In the genomic region with DNA sequence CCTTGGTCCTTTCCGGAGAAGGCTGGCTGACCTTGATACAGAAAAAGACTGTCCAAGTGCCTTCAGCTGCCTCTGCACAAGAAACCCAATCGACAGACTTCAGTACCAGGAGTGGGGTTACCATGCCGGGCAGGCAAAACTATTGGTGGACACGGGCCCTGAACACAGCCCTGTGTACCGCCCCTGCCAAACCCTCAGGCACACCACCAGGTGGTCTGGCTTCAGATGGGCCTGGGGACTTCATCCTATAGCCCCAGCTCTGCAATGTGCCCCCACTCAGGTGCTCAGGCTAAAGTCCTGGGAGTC, we compare ENCODE assay signal across 25 cellular contexts.
"Had no signal": no experiment of that assay in that cellular context is flagged by ENCODE, and none has a peak within 500 bp of the region (broad histone marks: within the 10 kb centered on the region; RNA-seq: fewer than 3 reads in every experiment).

No MANE protein-coding gene starts in this region.

- H3K4me1 Mint-ChIP-seq: mesothelial cell of epicardium had no signal

- H3K27ac Mint-ChIP-seq: mesothelial cell of epicardium; naive B cell; natural killer cell treated with Interleukin-12 subunit alpha and Interleukin-12 subunit beta and Interleukin-15 and Interleukin-18, amount 100 ng/mL, for 72 hours; stimulated activated effector memory CD8-positive, alpha-beta T cell treated with anti-CD3 and anti-CD28 coated beads, Interleukin-12 subunit alpha, Interleukin-12 subunit beta, amount 100 ng/mL, for 72 hours; type B pancreatic cell had no signal

- H3K4me1 ChIP-seq: left ventricle myocardium inferior, pancreas, prostate gland, tibial nerve, uterus had no signal

- H3K27me3 Mint-ChIP-seq: naive B cell; natural killer cell treated with Interleukin-12 subunit alpha and Interleukin-12 subunit beta and Interleukin-15 and Interleukin-18, amount 100 ng/mL, for 72 hours; stimulated activated naive CD8-positive, alpha-beta T cell treated with anti-CD3 and anti-CD28 coated beads, Interleukin-15, amount 100 ng/mL, for 72 hours; type B pancreatic cell had no signal

- H3K9me3 ChIP-seq: pancreas, prostate gland, sigmoid colon, tibial nerve, uterus had no signal

- DNase-seq: hypothalamus; islet precursor cell; left ventricle myocardium inferior; mesendoderm; naive B cell; nucleus accumbens; posterior cingulate gyrus; retina; sigmoid colon; small intestine; spleen; stimulated activated CD4-positive, alpha-beta T cell treated with anti-CD3 and anti-CD28 coated beads, Interleukin-4, amount 100 ng/mL, for 24 hours; stimulated activated naive CD4-positive, alpha-beta T cell treated with Interleukin-2 at 50 U/mL for 16 hours; stimulated activated naive CD8-positive, alpha-beta T cell treated with anti-CD3 and anti-CD28 coated beads, Interleukin-15, amount 100 ng/mL, for 72 hours; substantia nigra; uterus had no signal

- H3K27ac ChIP-seq: left ventricle myocardium inferior, pancreas, prostate gland, sigmoid colon, spleen, tibial nerve, uterus had no signal

- ATAC-seq: natural killer cell treated with Interleukin-12 subunit alpha and Interleukin-12 subunit beta and Interleukin-15 and Interleukin-18, amount 100 ng/mL, for 72 hours; pancreas; right cardiac atrium; stimulated activated effector memory CD8-positive, alpha-beta T cell treated with anti-CD3 and anti-CD28 coated beads, Interleukin-12 subunit alpha, Interleukin-12 subunit beta, amount 100 ng/mL, for 72 hours; stimulated activated naive CD8-positive, alpha-beta T cell treated with anti-CD3 and anti-CD28 coated beads, Interleukin-15, amount 100 ng/mL, for 72 hours had no signal

- H3K9me3 Mint-ChIP-seq: naive B cell; natural killer cell treated with Interleukin-12 subunit alpha and Interleukin-12 subunit beta and Interleukin-15 and Interleukin-18, amount 100 ng/mL, for 72 hours; stimulated activated effector memory CD8-positive, alpha-beta T cell treated with anti-CD3 and anti-CD28 coated beads, Interleukin-12 subunit alpha, Interleukin-12 subunit beta, amount 100 ng/mL, for 72 hours; stimulated activated naive CD8-positive, alpha-beta T cell treated with anti-CD3 and anti-CD28 coated beads, Interleukin-15, amount 100 ng/mL, for 72 hours; type B pancreatic cell had no signal

- H3K27me3 ChIP-seq: pancreas, sigmoid colon, spleen, tibial nerve, uterus had no signal

- H3K36me3 ChIP-seq: prostate gland, uterus had no signal

- H3K4me3 ChIP-seq: left ventricle myocardium inferior, lung, pancreas, prostate gland, sigmoid colon, spleen, tibial nerve, uterus had no signal

- FAIRE-seq: pancreas, small intestine had no signal

- H3K4me3 Mint-ChIP-seq: mesothelial cell of epicardium; naive B cell; natural killer cell treated with Interleukin-12 subunit alpha and Interleukin-12 subunit beta and Interleukin-15 and Interleukin-18, amount 100 ng/mL, for 72 hours; stimulated activated effector memory CD8-positive, alpha-beta T cell treated with anti-CD3 and anti-CD28 coated beads, Interleukin-12 subunit alpha, Interleukin-12 subunit beta, amount 100 ng/mL, for 72 hours; stimulated activated naive CD8-positive, alpha-beta T cell treated with anti-CD3 and anti-CD28 coated beads, Interleukin-15, amount 100 ng/mL, for 72 hours; type B pancreatic cell had no signal
